8 cellular contexts compared by ENCODE assay signal in genomic region chr16:57300387-57301125, GRCh38. TPM values are rescaled to one million over a fixed set of nuclear protein-coding genes. Genes with fewer than 3 reads are reported as not detected.
A peak's percentile ranks its signal among the peaks of the same experiment; 100 is the strongest.
DNase-seq lines count a peak whose midpoint lies in the region; ATAC-seq and TF ChIP-seq lines count a peak whose summit lies in the region.

No MANE protein-coding gene starts in this region.

- no peaks in the 10 kb centered on the region for H3K36me3 Mint-ChIP-seq in activated naive CD8-positive, alpha-beta T cell treated with anti-CD3 and anti-CD28 coated beads for 36 hours
- no peaks in the 10 kb centered on the region for H3K36me3 Mint-ChIP-seq in glutamatergic neuron (ENCODE audit: unreplicated experiment)

- peaks cover 0 to 7% of the 10 kb centered on the region in 2 experiments; a peak in 1 of 4 replicates for H3K4me1 ChIP-seq in SK-N-SH (ENCODE audit: control insufficient read depth in 1 of 2, insufficient read depth in 2 of 2, low read depth in 1 of 2, low read length in 1 of 2)

- peak; percentile 92 for DNase-seq in GM10266 (ENCODE audit: extremely low spot score)
- peak; percentile 99 for DNase-seq in NCI-H1092 treated with DMSO at 0.1 percent for 48 hours (lab: John Stamatoyannopoulos, UW)
- peak; percentile 93 for DNase-seq in SK-N-SH
- DNase-seq in activated naive CD8-positive, alpha-beta T cell treated with anti-CD3 and anti-CD28 coated beads for 36 hours, result peak; percentile 96
- DNase-seq in glutamatergic neuron, result peak; percentile 96
- DNase-seq in occipital lobe (lab: John Stamatoyannopoulos, UW), result peak; percentile 98

- CTCF ChIA-PET in SK-N-SH (lab: Yijun Ruan, JAX), result interaction anchor here (0.6 to 26.6 kb wide), 59 partner anchors 9 to 233 kb away, joined by 3 to 544 read pairs (median 5); partner anchors contain the start of genes CCL17, CIAPIN1, COQ9 and CPNE2

- peak; percentile 87 for ATAC-seq in HG02642 (IDR thresholded peaks at IDR 0.05; ENCODE audit: poor library complexity, unreplicated experiment)

- no peaks in the 10 kb centered on the region for H4K20me1 ChIP-seq in SK-N-SH (ENCODE audit: insufficient read depth)

- H3K9me3 Mint-ChIP-seq in activated naive CD8-positive, alpha-beta T cell treated with anti-CD3 and anti-CD28 coated beads for 36 hours, result no peaks in the 10 kb centered on the region
- H3K9me3 Mint-ChIP-seq in glutamatergic neuron (ENCODE audit: unreplicated experiment), result peaks cover 9% of the 10 kb centered on the region

- peaks cover 14% of the 10 kb centered on the region for H3K4me1 Mint-ChIP-seq in activated naive CD8-positive, alpha-beta T cell treated with anti-CD3 and anti-CD28 coated beads for 36 hours
- peaks cover 1% of the 10 kb centered on the region for H3K4me1 Mint-ChIP-seq in glutamatergic neuron (ENCODE audit: low read depth, unreplicated experiment)

- no peaks in the 10 kb centered on the region for H3K9me3 ChIP-seq in SK-N-SH

- POLR2A ChIA-PET in SK-N-SH (lab: Yijun Ruan, JAX), result interaction anchor here (0.9 to 1.6 kb wide), 2 partner anchors 55 to 116 kb away, joined by 3 to 12 read pairs; partner anchors contain the start of gene ARL2BP

- H3K27ac Mint-ChIP-seq in activated naive CD8-positive, alpha-beta T cell treated with anti-CD3 and anti-CD28 coated beads for 36 hours, result no peak overlapping the region
- no peak overlapping the region for H3K27ac Mint-ChIP-seq in glutamatergic neuron (ENCODE audit: unreplicated experiment)

- TF ChIP-seq EP300 in SK-N-SH (IDR thresholded peaks at IDR 0.05; ENCODE audit: borderline replicate concordance in 1 of 2, low read depth in 1 of 2, low read length in 1 of 2), result no peak; a peak in 1 of 4 replicates

- TF ChIP-seq CTCF in GM10266 (IDR thresholded peaks at IDR 0.05; ENCODE audit: control insufficient read depth, insufficient read depth, low read depth, missing control alignments) (peak; percentile 97), SK-N-SH (IDR thresholded peaks at IDR 0.05) (peak; percentile 97), glutamatergic neuron (IDR thresholded peaks at IDR 0.05; ENCODE audit: partially characterized antibody, unreplicated experiment) (peak; percentile 72)

- H3K27me3 ChIP-seq in SK-N-SH (ENCODE audit: insufficient read depth), result no peaks in the 10 kb centered on the region

- H3K4me2 ChIP-seq in SK-N-SH, result peak overlapping the region; percentile 70

- peak; percentile 100 for TF ChIP-seq RAD21 in SK-N-SH (IDR thresholded peaks at IDR 0.05; ENCODE audit: low read length)

- H3K4me3 ChIP-seq in SK-N-SH (ENCODE audit: low read depth in 2 of 2, low read length in 1 of 2), result peak overlapping the region; percentile 56 to 62

- H3K27me3 Mint-ChIP-seq in activated naive CD8-positive, alpha-beta T cell treated with anti-CD3 and anti-CD28 coated beads for 36 hours, result no peaks in the 10 kb centered on the region
- H3K27me3 Mint-ChIP-seq in glutamatergic neuron (ENCODE audit: unreplicated experiment), result peaks cover 3% of the 10 kb centered on the region

- no peaks in the 10 kb centered on the region for H3K79me2 ChIP-seq in SK-N-SH (ENCODE audit: insufficient read depth)

- no peak overlapping the region for H2AFZ ChIP-seq in SK-N-SH (ENCODE audit: low read depth)

- peak overlapping the region; percentile 64; the same call in 1 of the 2 replicates for H3K9ac ChIP-seq in SK-N-SH

- no peak overlapping the region for H3K4me3 Mint-ChIP-seq in activated naive CD8-positive, alpha-beta T cell treated with anti-CD3 and anti-CD28 coated beads for 36 hours
- no peak overlapping the region for H3K4me3 Mint-ChIP-seq in glutamatergic neuron (ENCODE audit: unreplicated experiment)

- H3K27ac ChIP-seq in SK-N-SH (ENCODE audit: low read depth in 2 of 2, low read length in 1 of 2) (peak overlapping the region; percentile 76 to 87), temporal lobe (ENCODE audit: low read depth, low read length) (peak overlapping the region; percentile 84)

- peaks cover 17% of the 10 kb centered on the region for H3F3A ChIP-seq in SK-N-SH (replicated peaks; ENCODE audit: insufficient read depth)

- WGBS in SK-N-SH (ENCODE audit: low lambda C conversion rate), result 25% methylated on average over 35 of the region's 36 CpGs

- no peaks in the 10 kb centered on the region for H3K9me2 ChIP-seq in SK-N-SH

- no peaks in the 10 kb centered on the region for H3K36me3 ChIP-seq in SK-N-SH (replicated peaks in 1 of 2; ENCODE audit: control insufficient read depth in 1 of 2, insufficient read depth in 2 of 2, low read length in 1 of 2)

TF ChIP-seq in SK-N-SH, 30 proteins besides CTCF, POLR2A, EP300 and RAD21 (continues in another document):
- no peak for TF ChIP-seq EZH2phosphoT487 (IDR thresholded peaks at IDR 0.05; ENCODE audit: borderline replicate concordance, low read depth)
- TF ChIP-seq CHD2 (IDR thresholded peaks at IDR 0.05; ENCODE audit: low read length, partially characterized antibody), result peak; percentile 16
- no peak for TF ChIP-seq NFIC (IDR thresholded peaks at IDR 0.05; ENCODE audit: borderline replicate concordance)
- peak; percentile 22; the same call in 1 of the 2 replicates for TF ChIP-seq SIN3A (IDR thresholded peaks at IDR 0.05; ENCODE audit: borderline replicate concordance, low read depth, low read length)
- no peak for TF ChIP-seq MEF2A (IDR thresholded peaks at IDR 0.05; ENCODE audit: borderline replicate concordance, low read depth)
- TF ChIP-seq GATA2 (CRISPR knock-in tag; IDR thresholded peaks at IDR 0.05), result no peak
- TF ChIP-seq, protein P1, sequence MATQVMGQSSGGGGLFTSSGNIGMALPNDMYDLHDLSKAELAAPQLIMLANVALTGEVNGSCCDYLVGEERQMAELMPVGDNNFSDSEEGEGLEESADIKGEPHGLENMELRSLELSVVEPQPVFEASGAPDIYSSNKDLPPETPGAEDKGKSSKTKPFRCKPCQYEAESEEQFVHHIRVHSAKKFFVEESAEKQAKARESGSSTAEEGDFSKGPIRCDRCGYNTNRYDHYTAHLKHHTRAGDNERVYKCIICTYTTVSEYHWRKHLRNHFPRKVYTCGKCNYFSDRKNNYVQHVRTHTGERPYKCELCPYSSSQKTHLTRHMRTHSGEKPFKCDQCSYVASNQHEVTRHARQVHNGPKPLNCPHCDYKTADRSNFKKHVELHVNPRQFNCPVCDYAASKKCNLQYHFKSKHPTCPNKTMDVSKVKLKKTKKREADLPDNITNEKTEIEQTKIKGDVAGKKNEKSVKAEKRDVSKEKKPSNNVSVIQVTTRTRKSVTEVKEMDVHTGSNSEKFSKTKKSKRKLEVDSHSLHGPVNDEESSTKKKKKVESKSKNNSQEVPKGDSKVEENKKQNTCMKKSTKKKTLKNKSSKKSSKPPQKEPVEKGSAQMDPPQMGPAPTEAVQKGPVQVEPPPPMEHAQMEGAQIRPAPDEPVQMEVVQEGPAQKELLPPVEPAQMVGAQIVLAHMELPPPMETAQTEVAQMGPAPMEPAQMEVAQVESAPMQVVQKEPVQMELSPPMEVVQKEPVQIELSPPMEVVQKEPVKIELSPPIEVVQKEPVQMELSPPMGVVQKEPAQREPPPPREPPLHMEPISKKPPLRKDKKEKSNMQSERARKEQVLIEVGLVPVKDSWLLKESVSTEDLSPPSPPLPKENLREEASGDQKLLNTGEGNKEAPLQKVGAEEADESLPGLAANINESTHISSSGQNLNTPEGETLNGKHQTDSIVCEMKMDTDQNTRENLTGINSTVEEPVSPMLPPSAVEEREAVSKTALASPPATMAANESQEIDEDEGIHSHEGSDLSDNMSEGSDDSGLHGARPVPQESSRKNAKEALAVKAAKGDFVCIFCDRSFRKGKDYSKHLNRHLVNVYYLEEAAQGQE (IDR thresholded peaks at IDR 0.05; ENCODE audit: low read depth, low read length), result peak; percentile 38; the same call in 1 of the 2 replicates
- no peak for TF ChIP-seq YY1 (IDR thresholded peaks at IDR 0.05; ENCODE audit: low read depth)
- no peak for TF ChIP-seq TCF12 (IDR thresholded peaks at IDR 0.05)
- TF ChIP-seq RXRA (IDR thresholded peaks at IDR 0.05; ENCODE audit: borderline replicate concordance, low read depth), result no peak
- TF ChIP-seq ZBTB33 (IDR thresholded peaks at IDR 0.05; ENCODE audit: borderline replicate concordance, low read depth), result no peak
- no peak for TF ChIP-seq POLR2AphosphoS5 (IDR thresholded peaks at IDR 0.05; ENCODE audit: low read depth, low read length)

RNA-seq across cellular contexts. Expression of gene PLLP, which starts 16.1 kb away (rescaled TPM):
- polyA plus RNA-seq in SK-N-SH (2012; rRNA removed), result 0.86 and 1.3 TPM in 2 replicates
- 0.75 and 0.81 TPM in 2 replicates for polyA plus RNA-seq in SK-N-SH (2012; cell fraction: cytosol; rRNA removed)
- 0.31 and 0.58 TPM in 2 replicates for polyA plus RNA-seq in SK-N-SH (2012; cell fraction: nucleus; rRNA removed)
- under 1 TPM; 0.34 to 0.54 TPM for total RNA-seq in activated naive CD8-positive, alpha-beta T cell treated with anti-CD3 and anti-CD28 coated beads for 36 hours
- total RNA-seq in glutamatergic neuron (ENCODE audit: unreplicated experiment) (not detected), occipital lobe (1.2 TPM), temporal lobe (1.5 TPM)

RNA-seq across cellular contexts. Expression of gene ARL2BP, which starts 55.5 kb away (rescaled TPM):
- 61.8 and 70.3 TPM in 2 replicates for polyA plus RNA-seq in SK-N-SH (2012; rRNA removed)
- 75.9 and 83.6 TPM in 2 replicates for polyA plus RNA-seq in SK-N-SH (2012; cell fraction: cytosol; rRNA removed)
- polyA plus RNA-seq in SK-N-SH (2012; cell fraction: nucleus; rRNA removed), result 20.8 and 24.7 TPM in 2 replicates
- 10 to 100 TPM; 16.2 to 17.1 TPM for total RNA-seq in activated naive CD8-positive, alpha-beta T cell treated with anti-CD3 and anti-CD28 coated beads for 36 hours
- total RNA-seq in glutamatergic neuron (ENCODE audit: unreplicated experiment), result 38.4 TPM
- 81.4 TPM for total RNA-seq in occipital lobe
- 40.3 TPM for total RNA-seq in temporal lobe

RNA-seq across cellular contexts. Expression of gene CCL22, which starts 58.0 kb away (rescaled TPM):
- not detected in 2 replicates for polyA plus RNA-seq in SK-N-SH (2012; rRNA removed)
- not detected in 2 replicates for polyA plus RNA-seq in SK-N-SH (2012; cell fraction: cytosol; rRNA removed)
- not detected in 2 replicates for polyA plus RNA-seq in SK-N-SH (2012; cell fraction: nucleus; rRNA removed)
- total RNA-seq in activated naive CD8-positive, alpha-beta T cell treated with anti-CD3 and anti-CD28 coated beads for 36 hours, result 10 to 100 TPM; 12.4 to 12.7 TPM
- total RNA-seq in glutamatergic neuron (ENCODE audit: unreplicated experiment), result not detected
- total RNA-seq in occipital lobe, result not detected
- not detected for total RNA-seq in temporal lobe

Comparison
In these comparisons a context has a peak if more than half of its experiments do, and no peak if none do; other contexts are left out.
1. Peak in every context shown above with its lines: DNase-seq, ATAC-seq, H3K4me3 ChIP-seq and H3K27ac ChIP-seq.
2. RNA of gene CCL22, which starts 58.0 kb away (total RNA-seq): 12.4 to 12.7 TPM in activated naive CD8-positive, alpha-beta T cell treated with anti-CD3 and anti-CD28 coated beads for 36 hours; not detected in glutamatergic neuron (single experiment), not detected in occipital lobe (single experiment) and not detected in temporal lobe (single experiment); every median in the first group is over 10 times any median in the second.